In genomic region chr14:57364659-57365450, GRCh38 we compare ENCODE assay signal across 1 cellular context.
TF ChIP-seq lines count a peak whose summit lies in the region.

No MANE protein-coding gene starts in this region.

TF ChIP-seq in endothelial cell of umbilical vein, 7 proteins besides CTCF, POLR2A, EP300 and RAD21 (continued from another document):
- no peak for TF ChIP-seq FOS (IDR thresholded peaks at IDR 0.05; ENCODE audit: borderline replicate concordance, insufficient read depth, low read length)
- no peak for TF ChIP-seq EZH2 (IDR thresholded peaks at IDR 0.05; ENCODE audit: borderline replicate concordance, low read depth, low read length, severe bottlenecking)
- no peak for TF ChIP-seq POLR2AphosphoS5 (IDR thresholded peaks at IDR 0.05; ENCODE audit: insufficient read depth, low read depth, low read length)
- TF ChIP-seq MAX (IDR thresholded peaks at IDR 0.05; ENCODE audit: insufficient read depth, insufficient read length) = no peak
- TF ChIP-seq MYC (IDR thresholded peaks at IDR 0.05; ENCODE audit: low read depth, low read length) = no peak
- TF ChIP-seq JUN (IDR thresholded peaks at IDR 0.05; ENCODE audit: borderline replicate concordance, insufficient read depth, insufficient read length, low read depth) = no peak
TF ChIP-seq in endothelial cell of umbilical vein: peak in this region for 0.
